ENCODE assay signal across 1 cellular context in the genomic region with DNA sequence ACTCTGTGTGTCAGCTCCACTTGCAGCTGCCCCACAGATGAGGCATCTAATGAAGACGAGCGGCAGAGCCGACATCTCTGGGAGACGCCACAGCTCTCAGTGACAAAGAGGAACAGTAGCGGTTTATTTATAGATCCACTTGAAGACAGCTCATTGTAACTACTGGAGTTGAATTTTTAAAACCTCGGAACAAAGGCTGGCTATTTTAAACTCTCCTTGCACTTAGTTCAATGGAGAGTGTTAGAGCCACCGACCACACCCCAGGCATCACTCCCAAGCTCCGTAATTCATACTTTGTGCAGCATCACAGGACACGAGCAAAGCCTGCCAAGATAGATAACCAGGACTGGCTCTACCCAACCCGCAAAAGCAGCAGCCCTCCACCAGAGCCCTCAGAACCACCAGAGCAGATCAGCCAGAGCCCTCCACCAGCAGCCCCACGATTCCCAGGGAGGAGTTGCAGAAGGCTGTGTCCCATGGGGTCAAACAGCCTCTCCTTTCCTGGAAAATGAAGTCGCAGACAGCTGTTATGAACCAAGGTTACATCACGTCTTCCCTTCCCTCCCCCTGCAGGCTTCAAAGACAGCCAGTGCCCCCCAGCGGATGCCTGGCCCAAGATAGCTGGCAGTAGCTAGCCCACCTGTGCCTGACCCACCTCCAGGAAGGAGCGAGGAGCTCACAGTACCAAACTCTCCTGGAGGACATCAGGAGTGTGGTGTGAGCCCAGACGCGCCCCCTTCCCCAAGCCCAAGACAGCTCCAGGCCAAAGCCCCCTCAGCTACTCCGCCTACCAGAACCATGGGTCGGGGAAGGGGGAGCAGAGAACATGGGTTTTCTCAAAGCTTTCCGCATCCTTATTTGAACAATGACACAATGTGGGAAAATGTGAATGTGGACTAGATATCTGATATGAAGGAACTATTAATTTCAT.
TF ChIP-seq lines count a peak whose summit lies in the region.

No MANE protein-coding gene starts in this region.

TF ChIP-seq in GM23338, 12 proteins besides CTCF, POLR2A, EP300 and RAD21:
- no peak for TF ChIP-seq NANOG (IDR thresholded peaks at IDR 0.05; ENCODE audit: borderline replicate concordance)
- TF ChIP-seq, protein P1, sequence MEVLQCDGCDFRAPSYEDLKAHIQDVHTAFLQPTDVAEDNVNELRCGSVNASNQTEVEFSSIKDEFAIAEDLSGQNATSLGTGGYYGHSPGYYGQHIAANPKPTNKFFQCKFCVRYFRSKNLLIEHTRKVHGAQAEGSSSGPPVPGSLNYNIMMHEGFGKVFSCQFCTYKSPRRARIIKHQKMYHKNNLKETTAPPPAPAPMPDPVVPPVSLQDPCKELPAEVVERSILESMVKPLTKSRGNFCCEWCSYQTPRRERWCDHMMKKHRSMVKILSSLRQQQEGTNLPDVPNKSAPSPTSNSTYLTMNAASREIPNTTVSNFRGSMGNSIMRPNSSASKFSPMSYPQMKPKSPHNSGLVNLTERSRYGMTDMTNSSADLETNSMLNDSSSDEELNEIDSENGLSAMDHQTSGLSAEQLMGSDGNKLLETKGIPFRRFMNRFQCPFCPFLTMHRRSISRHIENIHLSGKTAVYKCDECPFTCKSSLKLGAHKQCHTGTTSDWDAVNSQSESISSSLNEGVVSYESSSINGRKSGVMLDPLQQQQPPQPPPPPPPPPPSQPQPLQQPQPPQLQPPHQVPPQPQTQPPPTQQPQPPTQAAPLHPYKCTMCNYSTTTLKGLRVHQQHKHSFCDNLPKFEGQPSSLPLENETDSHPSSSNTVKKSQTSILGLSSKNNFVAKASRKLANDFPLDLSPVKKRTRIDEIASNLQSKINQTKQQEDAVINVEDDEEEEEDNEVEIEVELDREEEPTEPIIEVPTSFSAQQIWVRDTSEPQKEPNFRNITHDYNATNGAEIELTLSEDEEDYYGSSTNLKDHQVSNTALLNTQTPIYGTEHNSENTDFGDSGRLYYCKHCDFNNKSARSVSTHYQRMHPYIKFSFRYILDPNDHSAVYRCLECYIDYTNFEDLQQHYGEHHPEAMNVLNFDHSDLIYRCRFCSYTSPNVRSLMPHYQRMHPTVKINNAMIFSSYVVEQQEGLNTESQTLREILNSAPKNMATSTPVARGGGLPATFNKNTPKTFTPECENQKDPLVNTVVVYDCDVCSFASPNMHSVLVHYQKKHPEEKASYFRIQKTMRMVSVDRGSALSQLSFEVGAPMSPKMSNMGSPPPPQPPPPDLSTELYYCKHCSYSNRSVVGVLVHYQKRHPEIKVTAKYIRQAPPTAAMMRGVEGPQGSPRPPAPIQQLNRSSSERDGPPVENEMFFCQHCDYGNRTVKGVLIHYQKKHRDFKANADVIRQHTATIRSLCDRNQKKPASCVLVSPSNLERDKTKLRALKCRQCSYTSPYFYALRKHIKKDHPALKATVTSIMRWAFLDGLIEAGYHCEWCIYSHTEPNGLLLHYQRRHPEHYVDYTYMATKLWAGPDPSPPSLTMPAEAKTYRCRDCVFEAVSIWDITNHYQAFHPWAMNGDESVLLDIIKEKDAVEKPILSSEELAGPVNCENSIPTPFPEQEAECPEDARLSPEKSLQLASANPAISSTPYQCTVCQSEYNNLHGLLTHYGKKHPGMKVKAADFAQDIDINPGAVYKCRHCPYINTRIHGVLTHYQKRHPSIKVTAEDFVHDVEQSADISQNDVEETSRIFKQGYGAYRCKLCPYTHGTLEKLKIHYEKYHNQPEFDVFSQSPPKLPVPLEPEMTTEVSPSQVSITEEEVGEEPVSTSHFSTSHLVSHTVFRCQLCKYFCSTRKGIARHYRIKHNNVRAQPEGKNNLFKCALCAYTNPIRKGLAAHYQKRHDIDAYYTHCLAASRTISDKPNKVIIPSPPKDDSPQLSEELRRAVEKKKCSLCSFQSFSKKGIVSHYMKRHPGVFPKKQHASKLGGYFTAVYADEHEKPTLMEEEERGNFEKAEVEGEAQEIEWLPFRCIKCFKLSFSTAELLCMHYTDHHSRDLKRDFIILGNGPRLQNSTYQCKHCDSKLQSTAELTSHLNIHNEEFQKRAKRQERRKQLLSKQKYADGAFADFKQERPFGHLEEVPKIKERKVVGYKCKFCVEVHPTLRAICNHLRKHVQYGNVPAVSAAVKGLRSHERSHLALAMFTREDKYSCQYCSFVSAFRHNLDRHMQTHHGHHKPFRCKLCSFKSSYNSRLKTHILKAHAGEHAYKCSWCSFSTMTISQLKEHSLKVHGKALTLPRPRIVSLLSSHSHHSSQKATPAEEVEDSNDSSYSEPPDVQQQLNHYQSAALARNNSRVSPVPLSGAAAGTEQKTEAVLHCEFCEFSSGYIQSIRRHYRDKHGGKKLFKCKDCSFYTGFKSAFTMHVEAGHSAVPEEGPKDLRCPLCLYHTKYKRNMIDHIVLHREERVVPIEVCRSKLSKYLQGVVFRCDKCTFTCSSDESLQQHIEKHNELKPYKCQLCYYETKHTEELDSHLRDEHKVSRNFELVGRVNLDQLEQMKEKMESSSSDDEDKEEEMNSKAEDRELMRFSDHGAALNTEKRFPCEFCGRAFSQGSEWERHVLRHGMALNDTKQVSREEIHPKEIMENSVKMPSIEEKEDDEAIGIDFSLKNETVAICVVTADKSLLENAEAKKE (CRISPR knock-in tag; IDR thresholded peaks at IDR 0.05) = no peak
- TF ChIP-seq ZNF114 (CRISPR knock-in tag; IDR thresholded peaks at IDR 0.05) = no peak
TF ChIP-seq in GM23338: peak in this region for 0.
